In the genomic region with DNA sequence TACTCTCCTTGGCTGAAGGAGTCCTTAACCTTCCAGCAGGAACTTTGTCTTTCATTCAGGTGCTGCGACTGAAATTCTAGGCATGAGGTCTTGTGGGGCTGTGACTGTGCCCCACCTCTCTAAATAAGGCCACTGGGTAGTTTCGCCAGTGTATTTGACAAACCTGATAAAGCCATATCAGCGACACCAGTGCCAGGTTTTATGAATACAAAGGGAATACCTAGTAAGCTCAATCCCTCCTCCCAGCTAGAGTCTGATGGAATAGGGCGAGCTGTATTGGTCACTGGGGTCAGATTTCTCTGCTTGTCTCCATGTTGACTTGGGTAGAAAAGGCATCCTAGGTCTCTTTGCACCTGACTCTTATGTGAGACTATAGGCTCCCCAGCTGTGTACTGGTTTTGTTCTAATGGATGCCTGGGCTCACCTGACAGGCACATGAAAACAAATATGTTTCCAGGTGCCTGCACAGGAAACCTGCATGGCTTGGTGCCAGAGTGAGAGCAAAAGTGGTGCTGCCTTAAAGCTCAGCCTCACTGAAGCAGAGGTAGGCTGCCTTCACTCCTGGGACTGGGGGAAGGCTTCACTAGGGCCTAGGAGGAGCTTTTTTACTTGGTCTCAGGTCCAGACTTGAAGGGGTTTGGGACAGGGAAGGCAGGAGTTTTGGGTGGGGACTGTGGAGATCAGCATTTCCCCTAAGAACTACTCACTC, we compare ENCODE assay signal across 1 cellular context.
TF ChIP-seq lines count a peak whose summit lies in the region.

No MANE protein-coding gene starts in this region.

TF ChIP-seq in GM12878, 131 proteins besides CTCF, POLR2A, EP300 and RAD21:
- TF ChIP-seq CHD2 (IDR thresholded peaks at IDR 0.05; ENCODE audit: borderline replicate concordance, low read depth, low read length) (no peak), POU2F2 (IDR thresholded peaks at IDR 0.05; ENCODE audit: borderline replicate concordance, low read depth, low read length) (no peak), SP1 (IDR thresholded peaks at IDR 0.05; ENCODE audit: low read depth, low read length) (no peak), SUZ12 (IDR thresholded peaks at IDR 0.05; ENCODE audit: unreplicated experiment) (no peak), WRNIP1 (IDR thresholded peaks at IDR 0.05; ENCODE audit: borderline replicate concordance, low read depth, low read length) (no peak), CBFB (IDR thresholded peaks at IDR 0.05; ENCODE audit: low read depth) (no peak), MTA2 (IDR thresholded peaks at IDR 0.05; ENCODE audit: low read depth) (no peak), IKZF2 (IDR thresholded peaks at IDR 0.05) (no peak), ZNF274 (IDR thresholded peaks at IDR 0.05; ENCODE audit: insufficient read depth, insufficient read length) (no peak), KDM1A (IDR thresholded peaks at IDR 0.05; ENCODE audit: borderline replicate concordance) (no peak)
- TF ChIP-seq, protein P1, sequence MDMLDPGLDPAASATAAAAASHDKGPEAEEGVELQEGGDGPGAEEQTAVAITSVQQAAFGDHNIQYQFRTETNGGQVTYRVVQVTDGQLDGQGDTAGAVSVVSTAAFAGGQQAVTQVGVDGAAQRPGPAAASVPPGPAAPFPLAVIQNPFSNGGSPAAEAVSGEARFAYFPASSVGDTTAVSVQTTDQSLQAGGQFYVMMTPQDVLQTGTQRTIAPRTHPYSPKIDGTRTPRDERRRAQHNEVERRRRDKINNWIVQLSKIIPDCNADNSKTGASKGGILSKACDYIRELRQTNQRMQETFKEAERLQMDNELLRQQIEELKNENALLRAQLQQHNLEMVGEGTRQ (IDR thresholded peaks at IDR 0.05; ENCODE audit: borderline replicate concordance, low read depth, low read length) = no peak
- TF ChIP-seq, protein P2, sequence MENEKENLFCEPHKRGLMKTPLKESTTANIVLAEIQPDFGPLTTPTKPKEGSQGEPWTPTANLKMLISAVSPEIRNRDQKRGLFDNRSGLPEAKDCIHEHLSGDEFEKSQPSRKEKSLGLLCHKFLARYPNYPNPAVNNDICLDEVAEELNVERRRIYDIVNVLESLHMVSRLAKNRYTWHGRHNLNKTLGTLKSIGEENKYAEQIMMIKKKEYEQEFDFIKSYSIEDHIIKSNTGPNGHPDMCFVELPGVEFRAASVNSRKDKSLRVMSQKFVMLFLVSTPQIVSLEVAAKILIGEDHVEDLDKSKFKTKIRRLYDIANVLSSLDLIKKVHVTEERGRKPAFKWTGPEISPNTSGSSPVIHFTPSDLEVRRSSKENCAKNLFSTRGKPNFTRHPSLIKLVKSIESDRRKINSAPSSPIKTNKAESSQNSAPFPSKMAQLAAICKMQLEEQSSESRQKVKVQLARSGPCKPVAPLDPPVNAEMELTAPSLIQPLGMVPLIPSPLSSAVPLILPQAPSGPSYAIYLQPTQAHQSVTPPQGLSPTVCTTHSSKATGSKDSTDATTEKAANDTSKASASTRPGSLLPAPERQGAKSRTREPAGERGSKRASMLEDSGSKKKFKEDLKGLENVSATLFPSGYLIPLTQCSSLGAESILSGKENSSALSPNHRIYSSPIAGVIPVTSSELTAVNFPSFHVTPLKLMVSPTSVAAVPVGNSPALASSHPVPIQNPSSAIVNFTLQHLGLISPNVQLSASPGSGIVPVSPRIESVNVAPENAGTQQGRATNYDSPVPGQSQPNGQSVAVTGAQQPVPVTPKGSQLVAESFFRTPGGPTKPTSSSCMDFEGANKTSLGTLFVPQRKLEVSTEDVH (IDR thresholded peaks at IDR 0.05; ENCODE audit: low read depth, partially characterized antibody) = no peak
- TF ChIP-seq, protein P3, sequence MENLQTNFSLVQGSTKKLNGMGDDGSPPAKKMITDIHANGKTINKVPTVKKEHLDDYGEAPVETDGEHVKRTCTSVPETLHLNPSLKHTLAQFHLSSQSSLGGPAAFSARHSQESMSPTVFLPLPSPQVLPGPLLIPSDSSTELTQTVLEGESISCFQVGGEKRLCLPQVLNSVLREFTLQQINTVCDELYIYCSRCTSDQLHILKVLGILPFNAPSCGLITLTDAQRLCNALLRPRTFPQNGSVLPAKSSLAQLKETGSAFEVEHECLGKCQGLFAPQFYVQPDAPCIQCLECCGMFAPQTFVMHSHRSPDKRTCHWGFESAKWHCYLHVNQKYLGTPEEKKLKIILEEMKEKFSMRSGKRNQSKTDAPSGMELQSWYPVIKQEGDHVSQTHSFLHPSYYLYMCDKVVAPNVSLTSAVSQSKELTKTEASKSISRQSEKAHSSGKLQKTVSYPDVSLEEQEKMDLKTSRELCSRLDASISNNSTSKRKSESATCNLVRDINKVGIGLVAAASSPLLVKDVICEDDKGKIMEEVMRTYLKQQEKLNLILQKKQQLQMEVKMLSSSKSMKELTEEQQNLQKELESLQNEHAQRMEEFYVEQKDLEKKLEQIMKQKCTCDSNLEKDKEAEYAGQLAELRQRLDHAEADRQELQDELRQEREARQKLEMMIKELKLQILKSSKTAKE (IDR thresholded peaks at IDR 0.05; ENCODE audit: low read depth, poor library complexity, severe bottlenecking) = no peak
- TF ChIP-seq, protein P4, sequence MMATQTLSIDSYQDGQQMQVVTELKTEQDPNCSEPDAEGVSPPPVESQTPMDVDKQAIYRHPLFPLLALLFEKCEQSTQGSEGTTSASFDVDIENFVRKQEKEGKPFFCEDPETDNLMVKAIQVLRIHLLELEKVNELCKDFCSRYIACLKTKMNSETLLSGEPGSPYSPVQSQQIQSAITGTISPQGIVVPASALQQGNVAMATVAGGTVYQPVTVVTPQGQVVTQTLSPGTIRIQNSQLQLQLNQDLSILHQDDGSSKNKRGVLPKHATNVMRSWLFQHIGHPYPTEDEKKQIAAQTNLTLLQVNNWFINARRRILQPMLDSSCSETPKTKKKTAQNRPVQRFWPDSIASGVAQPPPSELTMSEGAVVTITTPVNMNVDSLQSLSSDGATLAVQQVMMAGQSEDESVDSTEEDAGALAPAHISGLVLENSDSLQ (IDR thresholded peaks at IDR 0.05) = no peak
- TF ChIP-seq, protein P5, sequence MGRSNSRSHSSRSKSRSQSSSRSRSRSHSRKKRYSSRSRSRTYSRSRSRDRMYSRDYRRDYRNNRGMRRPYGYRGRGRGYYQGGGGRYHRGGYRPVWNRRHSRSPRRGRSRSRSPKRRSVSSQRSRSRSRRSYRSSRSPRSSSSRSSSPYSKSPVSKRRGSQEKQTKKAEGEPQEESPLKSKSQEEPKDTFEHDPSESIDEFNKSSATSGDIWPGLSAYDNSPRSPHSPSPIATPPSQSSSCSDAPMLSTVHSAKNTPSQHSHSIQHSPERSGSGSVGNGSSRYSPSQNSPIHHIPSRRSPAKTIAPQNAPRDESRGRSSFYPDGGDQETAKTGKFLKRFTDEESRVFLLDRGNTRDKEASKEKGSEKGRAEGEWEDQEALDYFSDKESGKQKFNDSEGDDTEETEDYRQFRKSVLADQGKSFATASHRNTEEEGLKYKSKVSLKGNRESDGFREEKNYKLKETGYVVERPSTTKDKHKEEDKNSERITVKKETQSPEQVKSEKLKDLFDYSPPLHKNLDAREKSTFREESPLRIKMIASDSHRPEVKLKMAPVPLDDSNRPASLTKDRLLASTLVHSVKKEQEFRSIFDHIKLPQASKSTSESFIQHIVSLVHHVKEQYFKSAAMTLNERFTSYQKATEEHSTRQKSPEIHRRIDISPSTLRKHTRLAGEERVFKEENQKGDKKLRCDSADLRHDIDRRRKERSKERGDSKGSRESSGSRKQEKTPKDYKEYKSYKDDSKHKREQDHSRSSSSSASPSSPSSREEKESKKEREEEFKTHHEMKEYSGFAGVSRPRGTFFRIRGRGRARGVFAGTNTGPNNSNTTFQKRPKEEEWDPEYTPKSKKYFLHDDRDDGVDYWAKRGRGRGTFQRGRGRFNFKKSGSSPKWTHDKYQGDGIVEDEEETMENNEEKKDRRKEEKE (IDR thresholded peaks at IDR 0.05) = no peak
